26 cellular contexts compared by ENCODE assay signal in genomic region chr16:76232704-76233103, GRCh38. TPM values are rescaled to one million over a fixed set of nuclear protein-coding genes. Genes with fewer than 3 reads are reported as not detected.
"Had no signal": no experiment of that assay in that cellular context is flagged by ENCODE, and none has a peak within 500 bp of the region (broad histone marks: within the 10 kb centered on the region; RNA-seq: fewer than 3 reads in every experiment).

No MANE protein-coding gene starts in this region.

- FAIRE-seq: pancreas, small intestine had no signal

- ATAC-seq: left ventricle myocardium superior; lower lobe of right lung; naive thymus-derived CD8-positive, alpha-beta T cell; pancreas; right cardiac atrium; stimulated activated effector memory CD8-positive, alpha-beta T cell treated with anti-CD3 and anti-CD28 coated beads, Interleukin-12 subunit alpha, Interleukin-12 subunit beta, amount 100 ng/mL, for 72 hours had no signal

- H3K27ac ChIP-seq: lower lobe of right lung, pancreas, prostate gland, sigmoid colon, spleen, suprapubic skin, tibial nerve, uterus had no signal

- H3K4me3 ChIP-seq: lower lobe of right lung, pancreas, prostate gland, sigmoid colon, spleen, suprapubic skin, tibial nerve, uterus had no signal

- H3K36me3 ChIP-seq: lower lobe of right lung, pancreas, prostate gland, sigmoid colon, spleen, suprapubic skin, tibial nerve, uterus had no signal

- H3K4me1 ChIP-seq: lower lobe of right lung, pancreas, prostate gland, sigmoid colon, spleen, suprapubic skin, tibial nerve, uterus had no signal

- DNase-seq: hypothalamus; immature natural killer cell; islet precursor cell; left ventricle myocardium superior; lower lobe of right lung; mammary epithelial cell; mesenchymal stem cell; naive thymus-derived CD8-positive, alpha-beta T cell; nucleus accumbens; pancreas; posterior cingulate gyrus; retina; right cardiac atrium; sigmoid colon; small intestine; spleen; stimulated activated CD4-positive, alpha-beta T cell treated with anti-CD3 and anti-CD28 coated beads, Interleukin-4, amount 100 ng/mL, for 24 hours; stimulated activated naive CD4-positive, alpha-beta T cell; uterus had no signal

- H3K9me3 ChIP-seq: lower lobe of right lung, pancreas, prostate gland, sigmoid colon, suprapubic skin, tibial nerve, uterus had no signal

- H3K27me3 ChIP-seq: pancreas, sigmoid colon, spleen, suprapubic skin, tibial nerve, uterus had no signal

RNA-seq across cellular contexts. Expression of gene CNTNAP4, which starts 44.5 kb away (rescaled TPM):
- total RNA-seq: kidney epithelial cell; left ventricle myocardium superior; lower lobe of right lung; mucosa of gallbladder; naive thymus-derived CD8-positive, alpha-beta T cell; pancreas; right cardiac atrium; suprapubic skin; ureter had no signal
- polyA plus RNA-seq: immature natural killer cell; naive thymus-derived CD8-positive, alpha-beta T cell; pancreas; spleen had no signal
